In genomic region chr13:40247845-40248244, GRCh38 we compare ENCODE assay signal across 18 cellular contexts.
DNase-seq lines count a peak whose midpoint lies in the region; ATAC-seq, FAIRE-seq and TF ChIP-seq lines count a peak whose summit lies in the region.
"Had no signal": no experiment of that assay in that cellular context is flagged by ENCODE, and none has a peak within 500 bp of the region (broad histone marks: within the 10 kb centered on the region; RNA-seq: fewer than 3 reads in every experiment).

No MANE protein-coding gene starts in this region.

- peak overlapping the region; percentile 37 for H3K27ac Mint-ChIP-seq in activated naive CD8-positive, alpha-beta T cell
- H3K27ac Mint-ChIP-seq in activated naive CD8-positive, alpha-beta T cell treated with anti-CD3 and anti-CD28 coated beads for 36 hours = no peak overlapping the region
- peak overlapping the region in 1 of 2 donors; percentile 83 for H3K27ac Mint-ChIP-seq in stimulated activated naive CD8-positive, alpha-beta T cell treated with anti-CD3 and anti-CD28 coated beads, Interleukin-15, amount 100 ng/mL, for 72 hours
- H3K27ac Mint-ChIP-seq: CD4-positive, alpha-beta memory T cell; mesothelial cell of epicardium; nephron had no signal

- TF ChIP-seq RAD21 in HepG2 (CRISPR knock-in tag; IDR thresholded peaks at IDR 0.05) = no peak

- no peaks in the 10 kb centered on the region for H3K36me3 ChIP-seq in fibroblast of lung (ENCODE audit: control insufficient read depth, insufficient read depth, low read length)
- no peaks in the 10 kb centered on the region for H3K36me3 ChIP-seq in HepG2 (replicated peaks in 1 of 2; ENCODE audit: control insufficient read depth in 1 of 2, insufficient read depth in 2 of 2, low read length in 2 of 2)
- H3K36me3 ChIP-seq: MG63 had no signal

- peaks cover 44% of the 10 kb centered on the region for H3K4me1 Mint-ChIP-seq in activated naive CD8-positive, alpha-beta T cell (ENCODE audit: low read depth)
- peaks cover 25% of the 10 kb centered on the region for H3K4me1 Mint-ChIP-seq in activated naive CD8-positive, alpha-beta T cell treated with anti-CD3 and anti-CD28 coated beads for 36 hours
- H3K4me1 Mint-ChIP-seq in stimulated activated naive CD8-positive, alpha-beta T cell treated with anti-CD3 and anti-CD28 coated beads, Interleukin-15, amount 100 ng/mL, for 72 hours = peaks cover 39% of the 10 kb centered on the region

- H3K9ac ChIP-seq in fibroblast of lung (ENCODE audit: insufficient read depth, low read length) (no peak overlapping the region), HepG2 (ENCODE audit: insufficient read depth, low read depth, low read length) (no peak overlapping the region)
- H3K9ac ChIP-seq: SK-N-SH had no signal

- H3K36me3 Mint-ChIP-seq in activated naive CD8-positive, alpha-beta T cell = peaks cover 6% of the 10 kb centered on the region
- H3K36me3 Mint-ChIP-seq in activated naive CD8-positive, alpha-beta T cell treated with anti-CD3 and anti-CD28 coated beads for 36 hours = peaks cover 10% of the 10 kb centered on the region
- H3K36me3 Mint-ChIP-seq: mesothelial cell of epicardium had no signal

- no peak overlapping the region for H3K4me3 ChIP-seq in fibroblast of lung (replicated peaks in 1 of 4; ENCODE audit: control extremely low read depth in 1 of 4, insufficient read depth in 1 of 4, low read depth in 3 of 4, low read length in 4 of 4)
- no peak overlapping the region for H3K4me3 ChIP-seq in HepG2 (replicated peaks in 1 of 3; ENCODE audit: insufficient read depth in 1 of 3, low read depth in 2 of 3, low read length in 3 of 3)
- H3K4me3 ChIP-seq: MG63 had no signal

- H3K4me1 ChIP-seq in fibroblast of lung (ENCODE audit: control insufficient read depth, extremely low read depth, insufficient read depth, low read length) = no peaks in the 10 kb centered on the region
- no peaks in the 10 kb centered on the region for H3K4me1 ChIP-seq in HepG2 (ENCODE audit: insufficient read depth, low read length)

- CTCF ChIA-PET in HepG2 (lab: Yijun Ruan, JAX; ENCODE audit: low intra/inter-chr PET ratio, low total read pairs) = no interaction called here

- in situ Hi-C loops in HepG2 (cut with HindIII; ENCODE audit: extremely low pct_ligation_motif_present, low pct_unique_long_range_greater_than_20kb) = no loop called here

- peaks cover 8% of the 10 kb centered on the region for H3K9me3 Mint-ChIP-seq in activated naive CD8-positive, alpha-beta T cell (ENCODE audit: low read depth)
- H3K9me3 Mint-ChIP-seq in activated naive CD8-positive, alpha-beta T cell treated with anti-CD3 and anti-CD28 coated beads for 36 hours = peaks cover 10% of the 10 kb centered on the region
- H3K9me3 Mint-ChIP-seq in stimulated activated naive CD8-positive, alpha-beta T cell treated with anti-CD3 and anti-CD28 coated beads, Interleukin-15, amount 100 ng/mL, for 72 hours = peaks cover 12 to 31% of the 10 kb centered on the region in 2 donors

- no peak for DNase-seq in activated naive CD8-positive, alpha-beta T cell treated with anti-CD3 and anti-CD28 coated beads for 36 hours
- DNase-seq in OCI-M1 (lab: John Stamatoyannopoulos, UW) (peak; percentile 23), fibroblast of lung (ENCODE audit: low read depth in 2 of 2) (peak; percentile 18 to 24), AML-193 (lab: John Stamatoyannopoulos, UW) (no peak), HepG2 (ENCODE audit: low spot score) (no peak)
- DNase-seq in stimulated activated naive CD8-positive, alpha-beta T cell treated with anti-CD3 and anti-CD28 coated beads, Interleukin-15, amount 100 ng/mL, for 72 hours = no peak
- DNase-seq: activated CD4-positive, alpha-beta T cell treated with anti-CD3 and anti-CD28 coated beads for 1 hour; CD4-positive, alpha-beta memory T cell; DMS79; left colon; MG63; NCI-H1694; SK-N-SH; stimulated activated CD4-positive, alpha-beta T cell treated with anti-CD3 and anti-CD28 coated beads, Interleukin-2, amount 100 ng/mL, for 24 hours had no signal

- no peak overlapping the region for H3K4me2 ChIP-seq in fibroblast of lung (ENCODE audit: extremely low read depth, insufficient read depth, low read length)
- no peak overlapping the region for H3K4me2 ChIP-seq in HepG2 (ENCODE audit: low read depth, low read length)
- H3K4me2 ChIP-seq: SK-N-SH had no signal

- intact Hi-C loops in HepG2 (cut with micrococcal nuclease; ENCODE audit: unreplicated experiment) = no loop called here

- H3K27ac ChIP-seq in fibroblast of lung (ENCODE audit: insufficient read depth, low read length) (no peak overlapping the region), HepG2 (ENCODE audit: extremely low read length, insufficient read depth, low read length) (no peak overlapping the region)
- H3K27ac ChIP-seq: epithelial cell of prostate had no signal

- no peak for TF ChIP-seq EP300 in HepG2 (IDR thresholded peaks at IDR 0.05; ENCODE audit: low read depth in 2 of 2, low read length in 2 of 2)
- TF ChIP-seq EP300 in HepG2 (CRISPR knock-in tag; IDR thresholded peaks at IDR 0.05; ENCODE audit: borderline replicate concordance) = no peak

- FAIRE-seq in HepG2 (lab: Jason Lieb, UNC) = no peak

- no peaks in the 10 kb centered on the region for H3K27me3 Mint-ChIP-seq in activated naive CD8-positive, alpha-beta T cell
- H3K27me3 Mint-ChIP-seq in activated naive CD8-positive, alpha-beta T cell treated with anti-CD3 and anti-CD28 coated beads for 36 hours = no peaks in the 10 kb centered on the region
- no peaks in the 10 kb centered on the region for H3K27me3 Mint-ChIP-seq in stimulated activated naive CD8-positive, alpha-beta T cell treated with anti-CD3 and anti-CD28 coated beads, Interleukin-15, amount 100 ng/mL, for 72 hours
- H3K27me3 Mint-ChIP-seq: CD4-positive, alpha-beta memory T cell had no signal

- POLR2A ChIA-PET in HepG2 (lab: Yijun Ruan, JAX) = no interaction called here

- peak; percentile 47 for ATAC-seq in stimulated activated naive CD8-positive, alpha-beta T cell treated with anti-CD3 and anti-CD28 coated beads, Interleukin-15, amount 100 ng/mL, for 72 hours
- no peak for ATAC-seq in HepG2
- ATAC-seq: left colon had no signal

- TF ChIP-seq CTCF in fibroblast of lung (conservative IDR thresholded peaks at IDR 0.05 in 1 of 2, IDR thresholded peaks at IDR 0.05 in 1 of 2; ENCODE audit: low read depth in 1 of 2, low read length in 2 of 2) (no peak), HepG2 (CRISPR knock-in tag; IDR thresholded peaks at IDR 0.05) (no peak)

- H3K27me3 ChIP-seq in fibroblast of lung (ENCODE audit: control insufficient read depth, insufficient read depth, low read length) = no peaks in the 10 kb centered on the region
- peaks cover 0 to 4% of the 10 kb centered on the region in 2 experiments; a peak in 1 of 5 replicates for H3K27me3 ChIP-seq in HepG2 (ENCODE audit: control insufficient read depth in 1 of 2, insufficient read depth in 2 of 2, low read length in 2 of 2)
- H3K27me3 ChIP-seq: MG63 had no signal

- TF ChIP-seq POLR2A in HepG2 (IDR thresholded peaks at IDR 0.05; ENCODE audit: insufficient read depth in 1 of 2, low read depth in 2 of 2, low read length in 2 of 2) = no peak

- H2AFZ ChIP-seq in fibroblast of lung (ENCODE audit: low read length) (no peak overlapping the region), HepG2 (ENCODE audit: low read length) (no peak overlapping the region)

- H4K20me1 ChIP-seq in fibroblast of lung (ENCODE audit: control insufficient read depth, extremely low read depth, insufficient read depth, low read length) (no peaks in the 10 kb centered on the region), HepG2 (ENCODE audit: insufficient read depth, low read length) (no peaks in the 10 kb centered on the region)

- no peaks in the 10 kb centered on the region for H3K9me3 ChIP-seq in fibroblast of lung (ENCODE audit: control insufficient read depth, insufficient read depth, low read depth, low read length)
- no peaks in the 10 kb centered on the region for H3K9me3 ChIP-seq in HepG2 (ENCODE audit: low read length)
- H3K9me3 ChIP-seq: SK-N-SH had no signal

- H3K4me3 Mint-ChIP-seq in activated naive CD8-positive, alpha-beta T cell = no peak overlapping the region
- H3K4me3 Mint-ChIP-seq in activated naive CD8-positive, alpha-beta T cell treated with anti-CD3 and anti-CD28 coated beads for 36 hours = no peak overlapping the region
- H3K4me3 Mint-ChIP-seq in stimulated activated naive CD8-positive, alpha-beta T cell treated with anti-CD3 and anti-CD28 coated beads, Interleukin-15, amount 100 ng/mL, for 72 hours = no peak overlapping the region
- H3K4me3 Mint-ChIP-seq: CD4-positive, alpha-beta memory T cell; mesothelial cell of epicardium; nephron had no signal

- BruUV-seq in HepG2 (replicated peaks; lab: Mats Ljungman, UMichigan) = no TSS peak

- no peaks in the 10 kb centered on the region for H3K79me2 ChIP-seq in fibroblast of lung (ENCODE audit: control insufficient read depth, insufficient read depth, low read length)
- H3K79me2 ChIP-seq in HepG2 (ENCODE audit: insufficient read depth, low read length) = no peaks in the 10 kb centered on the region

TF ChIP-seq in HepG2, 621 proteins besides CTCF, POLR2A, EP300 and RAD21 (continues in another document):
- TF ChIP-seq ZBTB8A (CRISPR knock-in tag; IDR thresholded peaks at IDR 0.05; ENCODE audit: borderline replicate concordance, low read depth) (no peak), ZNF234 (CRISPR knock-in tag; conservative IDR thresholded peaks at IDR 0.05) (no peak), ZBTB39 (CRISPR knock-in tag; IDR thresholded peaks at IDR 0.05) (no peak), TEAD3 (CRISPR knock-in tag; optimal IDR thresholded peaks at IDR 0.05; ENCODE audit: borderline replicate concordance) (no peak), ZNF839 (CRISPR knock-in tag; IDR thresholded peaks at IDR 0.05; ENCODE audit: borderline replicate concordance) (no peak)

Comparison
In these comparisons a context has a peak if more than half of its experiments do, and no peak if none do; other contexts are left out.
1. DNase-seq: peak in OCI-M1 (single experiment) and fibroblast of lung (2 of 2); none in activated naive CD8-positive, alpha-beta T cell treated with anti-CD3 and anti-CD28 coated beads for 36 hours (single experiment), stimulated activated naive CD8-positive, alpha-beta T cell treated with anti-CD3 and anti-CD28 coated beads, Interleukin-15, amount 100 ng/mL, for 72 hours (0 of 2), AML-193 (0 of 2) and HepG2 (single experiment).